ENCODE assay signal across 1 cellular context in genomic region chr17:38705803-38706624, GRCh38.
TF ChIP-seq lines count a peak whose summit lies in the region.

No MANE protein-coding gene starts in this region.

TF ChIP-seq in K562, 482 proteins besides CTCF, POLR2A, EP300 and RAD21 (continued from another document):
- TF ChIP-seq NKRF (IDR thresholded peaks at IDR 0.05; ENCODE audit: borderline replicate concordance) (no peak), SIN3A (IDR thresholded peaks at IDR 0.05; ENCODE audit: borderline replicate concordance in 2 of 2, control insufficient read depth in 1 of 2, low read depth in 2 of 2, low read length in 2 of 2) (no peak), SMAD1 (IDR thresholded peaks at IDR 0.05; ENCODE audit: low read depth, low read length, partially characterized antibody) (no peak), HDAC2 (IDR thresholded peaks at IDR 0.05) (0 out of 2 replicates have a peak, but pooled peaks have one; percentile 17), CHD1 (IDR thresholded peaks at IDR 0.05; ENCODE audit: low read length) (no peak), ARID1B (IDR thresholded peaks at IDR 0.05) (no peak), ZBTB17 (CRISPR knock-in tag; IDR thresholded peaks at IDR 0.05) (no peak), PRPF4 (IDR thresholded peaks at IDR 0.05; ENCODE audit: insufficient read depth, low read depth, low read length, poor library complexity, severe bottlenecking) (no peak), ZNF184 (CRISPR knock-in tag; IDR thresholded peaks at IDR 0.05) (no peak), SOX6 (IDR thresholded peaks at IDR 0.05) (peak; percentile 71; the same call in 1 of the 2 replicates)
